Comparison of ENCODE assay signal across 12 cellular contexts in the genomic region with DNA sequence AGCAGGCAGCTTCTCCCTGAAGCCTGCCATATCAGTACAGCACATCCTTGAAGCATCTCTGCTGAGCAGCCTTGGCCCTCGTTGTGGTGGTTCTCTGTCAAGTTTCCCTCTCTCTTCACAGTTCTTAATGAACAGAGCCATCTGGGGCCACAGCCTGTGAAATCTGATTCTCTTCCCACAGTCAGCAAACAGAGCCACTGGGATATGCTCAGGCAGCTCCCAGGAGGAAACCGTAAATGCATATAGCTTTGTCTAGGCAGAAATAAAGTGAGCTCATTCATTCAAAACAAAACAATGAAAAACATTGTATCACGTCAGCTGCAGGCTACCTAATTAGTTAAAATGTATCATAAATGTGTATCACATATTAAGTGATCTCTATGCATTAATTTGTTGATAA.
DNase-seq lines count a peak whose midpoint lies in the region; ATAC-seq and TF ChIP-seq lines count a peak whose summit lies in the region.
"Had no signal": no experiment of that assay in that cellular context is flagged by ENCODE, and none has a peak within 500 bp of the region (broad histone marks: within the 10 kb centered on the region; RNA-seq: fewer than 3 reads in every experiment).

No MANE protein-coding gene starts in this region.

- ATAC-seq in psoas muscle = no peak
- ATAC-seq in HG03571 (IDR thresholded peaks at IDR 0.05; ENCODE audit: unreplicated experiment) = no peak
- no peak for ATAC-seq in HG03520 (IDR thresholded peaks at IDR 0.05; ENCODE audit: unreplicated experiment)

- CTCF ChIA-PET in A673 (lab: Charles Lee) = interaction anchor here (1.2 kb wide), 1 partner anchor 327 kb away, joined by 3 read pairs; no protein-coding TSS in a partner anchor

- H3K36me3 ChIP-seq in A673 (ENCODE audit: insufficient read depth, low read length, poor library complexity, severe bottlenecking) (no peaks in the 10 kb centered on the region), psoas muscle (ENCODE audit: insufficient read depth in 1 of 2, low read depth in 1 of 2) (no peaks in the 10 kb centered on the region)
- H3K36me3 ChIP-seq: BE2C, tibial nerve had no signal

- H3K36me3 Mint-ChIP-seq in glutamatergic neuron (ENCODE audit: unreplicated experiment) = no peaks in the 10 kb centered on the region

- peak overlapping the region; percentile 31 for H3K4me3 Mint-ChIP-seq in glutamatergic neuron (ENCODE audit: unreplicated experiment)

- H3K4me3 ChIP-seq in A673 (ENCODE audit: low read depth, low read length, poor library complexity, severe bottlenecking) (no peak overlapping the region), psoas muscle (no peak overlapping the region)
- H3K4me3 ChIP-seq: SK-N-MC, tibial nerve had no signal

- 32 to 38% (median 34%) methylated on average over 3 of the region's 3 CpGs for WGBS in psoas muscle, 3 donors

- H3K27me3 ChIP-seq in A673 (replicated peaks; ENCODE audit: insufficient read depth, low read depth, low read length, poor library complexity) (no peaks in the 10 kb centered on the region), psoas muscle (ENCODE audit: insufficient read depth in 3 of 3, low read length in 2 of 3) (peaks cover 0 to 2% (median 0%) of the 10 kb centered on the region in 3 donors)
- H3K27me3 ChIP-seq: BE2C, tibial nerve had no signal

- intact Hi-C loops in A673 (cut with micrococcal nuclease; ENCODE audit: unreplicated experiment) = no loop called here
- intact Hi-C loops in psoas muscle (cut with DNase I) = no loop called here

- peaks cover 30% of the 10 kb centered on the region for H3K4me1 Mint-ChIP-seq in glutamatergic neuron (ENCODE audit: low read depth, unreplicated experiment)

- H3K27ac ChIP-seq in A673 (ENCODE audit: low read depth, low read length, poor library complexity, severe bottlenecking) = no peak overlapping the region
- no peak overlapping the region for H3K27ac ChIP-seq in psoas muscle
- H3K27ac ChIP-seq: SK-N-MC, tibial nerve had no signal

- H3K4me1 ChIP-seq in A673 (ENCODE audit: insufficient read depth, low read length, poor library complexity, severe bottlenecking) (no peaks in the 10 kb centered on the region), psoas muscle (no peaks in the 10 kb centered on the region)
- H3K4me1 ChIP-seq: BE2C had no signal

- H3K27me3 Mint-ChIP-seq in glutamatergic neuron (ENCODE audit: unreplicated experiment) = peaks cover 3% of the 10 kb centered on the region

- TF ChIP-seq CTCF in A673 (conservative IDR thresholded peaks at IDR 0.05; ENCODE audit: low read depth, low read length) = no peak
- no peak for TF ChIP-seq CTCF in glutamatergic neuron (IDR thresholded peaks at IDR 0.05; ENCODE audit: partially characterized antibody, unreplicated experiment)
- TF ChIP-seq CTCF in psoas muscle (IDR thresholded peaks at IDR 0.05) = no peak

- H3K9me3 ChIP-seq in A673 (ENCODE audit: low read depth, low read length, poor library complexity, severe bottlenecking) = no peaks in the 10 kb centered on the region
- H3K9me3 ChIP-seq in psoas muscle = no peaks in the 10 kb centered on the region
- H3K9me3 ChIP-seq: BE2C, tibial nerve had no signal

- H3K9me3 Mint-ChIP-seq in glutamatergic neuron (ENCODE audit: unreplicated experiment) = peaks cover 4% of the 10 kb centered on the region

- no TSS peak for BruUV-seq in A673 (replicated peaks; lab: Mats Ljungman, UMichigan)

- H3K27ac Mint-ChIP-seq in glutamatergic neuron (ENCODE audit: unreplicated experiment) = peak overlapping the region; percentile 60

- DNase-seq in A673 (ENCODE audit: low spot score) (peak; percentile 35), HT1080 (ENCODE audit: low read depth) (peak; percentile 61), NCI-H82 (lab: John Stamatoyannopoulos, UW) (peak; percentile 87), glutamatergic neuron (peak; percentile 62), psoas muscle (no peak)
- DNase-seq in activated T-cell treated with anti-CD3 and anti-CD28 coated beads, Interleukin-2, amount 50 U/mL, for 48 hours = no peak
- DNase-seq: activated T-cell treated with anti-CD3 and anti-CD28 coated beads, Interleukin-2, amount 50 U/mL, for 1 hour; BE2C had no signal

- POLR2A ChIA-PET in A673 (lab: Charles Lee; ENCODE audit: low non-redundant PET) = no interaction called here

Comparison
In these comparisons a context has a peak if more than half of its experiments do, and no peak if none do; other contexts are left out.
1. DNase-seq: peak in A673 (single experiment), HT1080 (single experiment), NCI-H82 (single experiment) and glutamatergic neuron (single experiment); none in activated T-cell treated with anti-CD3 and anti-CD28 coated beads, Interleukin-2, amount 50 U/mL, for 48 hours (0 of 2) and psoas muscle (0 of 2).